In genomic region chrX:70134116-70134477, GRCh38 we compare ENCODE assay signal across 8 cellular contexts. TPM values are rescaled to one million over a fixed set of nuclear protein-coding genes. Genes with fewer than 3 reads are reported as not detected.
DNase-seq lines count a peak whose midpoint lies in the region; ATAC-seq, FAIRE-seq and TF ChIP-seq lines count a peak whose summit lies in the region.

No MANE protein-coding gene starts in this region.

- DNase-seq in MG63 = no peak
- no peak for DNase-seq in bronchial epithelial cell (ENCODE audit: low read depth)
- DNase-seq in lung (ENCODE audit: low spot score) = no peak
- DNase-seq in aorta = no peak
- DNase-seq in NCI-H446 treated with DMSO at 0.1 percent for 48 hours (lab: John Stamatoyannopoulos, UW) = no peak
- DNase-seq in anterior cingulate cortex (lab: John Stamatoyannopoulos, UW) = no peak

- no peaks in the 10 kb centered on the region for H4K20me1 ChIP-seq in DOHH2 (ENCODE audit: control insufficient read depth, insufficient read depth, low read depth, low read length)

- H3K79me2 ChIP-seq in DOHH2 (ENCODE audit: control insufficient read depth, low read length) = peaks cover 34% of the 10 kb centered on the region

- peak; percentile 5 for ATAC-seq in GM21619 (IDR thresholded peaks at IDR 0.05; ENCODE audit: unreplicated experiment)
- no peak for ATAC-seq in lung (ENCODE audit: insufficient read depth, low FRiP score)
- ATAC-seq in aorta (ENCODE audit: low FRiP score) = no peak

- no peaks in the 10 kb centered on the region for H3K9me3 ChIP-seq in DOHH2 (ENCODE audit: control insufficient read depth, insufficient read depth, low read length)
- no peaks in the 10 kb centered on the region for H3K9me3 ChIP-seq in MG63
- peaks cover 0 to 7% of the 10 kb centered on the region in 2 donors for H3K9me3 ChIP-seq in lung (ENCODE audit: control insufficient read depth in 2 of 2, insufficient read depth in 1 of 2, low read length in 1 of 2)
- H3K9me3 ChIP-seq in aorta (ENCODE audit: control insufficient read depth, low read length) = no peaks in the 10 kb centered on the region

- 9 to 26% methylated on average over 12 of the region's 12 CpGs for WGBS in lung, 2 donors
- 2 to 34% methylated on average over 12 of the region's 12 CpGs for WGBS in aorta, 2 donors

- H3K4me3 ChIP-seq in DOHH2 (ENCODE audit: low read length) = peak overlapping the region; percentile 95
- peak overlapping the region; percentile 70 for H3K4me3 ChIP-seq in MG63
- peak overlapping the region; percentile 68 for H3K4me3 ChIP-seq in bronchial epithelial cell (ENCODE audit: low read depth, low read length)
- H3K4me3 ChIP-seq in lung = peak overlapping the region; percentile 51
- peak overlapping the region; percentile 39 to 97 for H3K4me3 ChIP-seq in aorta (ENCODE audit: low read length in 2 of 2)

- TF ChIP-seq CTCF in DOHH2 (IDR thresholded peaks at IDR 0.05; ENCODE audit: low read depth, low read length, poor library complexity, severe bottlenecking) (no peak), bronchial epithelial cell (IDR thresholded peaks at IDR 0.05; ENCODE audit: insufficient read depth, low read length, severe bottlenecking) (no peak), lung (IDR thresholded peaks at IDR 0.05; ENCODE audit: control extremely low read depth, extremely low read depth) (no peak)

- H3K27ac ChIP-seq in DOHH2 (ENCODE audit: low read depth, low read length) (peak overlapping the region; percentile 84; the same call in 1 of the 2 replicates), lung (ENCODE audit: low read depth in 1 of 2, low read length in 1 of 2) (peak overlapping the region; percentile 56 to 63), aorta (ENCODE audit: low read depth in 1 of 2, low read length in 2 of 2) (peak overlapping the region in 1 of 2 donors; percentile 76)

- H3K9me2 ChIP-seq in DOHH2 (replicated peaks; ENCODE audit: control insufficient read depth, low read length) = no peaks in the 10 kb centered on the region

- FAIRE-seq in bronchial epithelial cell (lab: Jason Lieb, UNC) = no peak

- H3F3A ChIP-seq in DOHH2 (ENCODE audit: control insufficient read depth, insufficient read depth) = peaks cover 5% of the 10 kb centered on the region; the same call in 1 of the 2 replicates

- intact Hi-C loops in aorta (cut with DNase I) = loop anchor here in 1 of 2 donors (10.0 kb wide), 1 partner anchor 519 kb away; the partner anchor contains the start of gene EDA

- H3K27me3 ChIP-seq in DOHH2 (ENCODE audit: control insufficient read depth, low read length) (no peaks in the 10 kb centered on the region), MG63 (no peaks in the 10 kb centered on the region), bronchial epithelial cell (ENCODE audit: control insufficient read depth, insufficient read depth, low read length) (no peaks in the 10 kb centered on the region), lung (ENCODE audit: control insufficient read depth, insufficient read depth) (no peaks in the 10 kb centered on the region), aorta (ENCODE audit: control insufficient read depth in 1 of 2, insufficient read depth in 2 of 2, low read length in 1 of 2) (no peaks in the 10 kb centered on the region)

- H3K4me1 ChIP-seq in DOHH2 (ENCODE audit: control insufficient read depth, low read length) (peaks cover 20% of the 10 kb centered on the region), lung (ENCODE audit: control insufficient read depth in 2 of 2, insufficient read depth in 2 of 2, low read length in 2 of 2) (peaks cover 0 to 5% of the 10 kb centered on the region in 2 donors), aorta (ENCODE audit: control insufficient read depth in 1 of 2, insufficient read depth in 2 of 2, low read length in 2 of 2) (peaks cover 0 to 2% of the 10 kb centered on the region in 2 donors)

- peak overlapping the region; percentile 53 for H3K4me2 ChIP-seq in DOHH2 (ENCODE audit: low read length)

- H3K36me3 ChIP-seq in DOHH2 (ENCODE audit: control insufficient read depth, low read length) (peaks cover 32% of the 10 kb centered on the region), MG63 (peaks cover 3% of the 10 kb centered on the region; the same call in 1 of the 2 replicates), bronchial epithelial cell (ENCODE audit: control insufficient read depth, insufficient read depth, low read length) (peaks cover 5% of the 10 kb centered on the region), lung (ENCODE audit: control insufficient read depth in 2 of 2, insufficient read depth in 2 of 2, low read length in 2 of 2) (no peaks in the 10 kb centered on the region), aorta (ENCODE audit: control insufficient read depth in 1 of 2, insufficient read depth in 2 of 2, low read length in 1 of 2) (no peaks in the 10 kb centered on the region)

RNA-seq across cellular contexts. Expression of gene IGBP1, which starts 0.8 kb away (rescaled TPM):
- total RNA-seq in MG63 (2014; rRNA removed; shearing (Covaris generic); ENCODE audit: low replicate concordance) = 55.2 and 59.5 TPM in 2 replicates
- 75.8 and 107 TPM in 2 replicates for total RNA-seq in bronchial epithelial cell
- 10 to 100 TPM; 35.5 to 69.1 TPM for total RNA-seq in lung
- 10 to 100 TPM; 38.1 to 38.5 TPM for polyA plus RNA-seq in lung
- 10 to 100 TPM; 34.4 to 45.9 TPM for total RNA-seq in aorta
- polyA plus RNA-seq in aorta = 10 to 100 TPM; 59.1 to 78.1 TPM

RNA-seq across cellular contexts. Expression of gene DGAT2L6, which starts 43.2 kb away (rescaled TPM):
- total RNA-seq in MG63 (2014; rRNA removed; shearing (Covaris generic); ENCODE audit: low replicate concordance) = not detected in 2 replicates
- not detected in 2 replicates for total RNA-seq in bronchial epithelial cell
- not detected for total RNA-seq in lung
- polyA plus RNA-seq in lung = not detected
- not detected for total RNA-seq in aorta
- polyA plus RNA-seq in aorta = not detected
